ENCODE assay signal across 24 cellular contexts in genomic region chr22:28426346-28427132, GRCh38.
DNase-seq lines count a peak whose midpoint lies in the region; ATAC-seq, FAIRE-seq and TF ChIP-seq lines count a peak whose summit lies in the region.
"Had no signal": no experiment of that assay in that cellular context is flagged by ENCODE, and none has a peak within 500 bp of the region (broad histone marks: within the 10 kb centered on the region; RNA-seq: fewer than 3 reads in every experiment).

No MANE protein-coding gene starts in this region.

- H3K4me2 ChIP-seq in K562 (ENCODE audit: insufficient read depth, low read length), result no peak overlapping the region
- H3K4me2 ChIP-seq: neural progenitor cell had no signal

- H3K4me1 ChIP-seq in K562 (replicated peaks in 1 of 2; ENCODE audit: control insufficient read depth in 2 of 2, insufficient read depth in 2 of 2, low read length in 2 of 2) (no peaks in the 10 kb centered on the region), left lung (peaks cover 3 to 27% of the 10 kb centered on the region in 2 donors)
- H3K4me1 ChIP-seq: BE2C had no signal

- FAIRE-seq in K562 (lab: Jason Lieb, UNC), result no peak

- H3K9me3 Mint-ChIP-seq in HFFc6, result no peaks in the 10 kb centered on the region
- H3K9me3 Mint-ChIP-seq: activated CD4-positive, alpha-beta T cell treated with anti-CD3 and anti-CD28 coated beads, Interleukin-2, amount 10 ng/mL, durations not matched to agents 7 days and 5 days; activated naive CD4-positive, alpha-beta T cell treated with anti-CD3 and anti-CD28 coated beads, Interleukin-2, amount 50 U/mL, for 72 hours; activated T-helper 17 cell treated with anti-CD3 and anti-CD28 coated beads, Interleukin-2, amount 50 U/mL, for 72 hours; neural progenitor cell; stimulated activated effector memory CD8-positive, alpha-beta T cell treated with anti-CD3 and anti-CD28 coated beads, Interleukin-12 subunit alpha, Interleukin-12 subunit beta, amount 100 ng/mL, for 72 hours; T-helper 2 cell treated with Interferon-gamma antibody and Interleukin-4, amounts not matched to agents 5 μg/mL and 100 μg/mL, for 36 hours had no signal

- no peak for TF ChIP-seq RAD21 in K562 (CRISPR knock-in tag; conservative IDR thresholded peaks at IDR 0.05 in 1 of 2, IDR thresholded peaks at IDR 0.05 in 1 of 2)

- TF ChIP-seq CTCF in HFFc6 (IDR thresholded peaks at IDR 0.05), result no peak
- TF ChIP-seq CTCF in K562 (IDR thresholded peaks at IDR 0.05 in 2 of 3, conservative IDR thresholded peaks at IDR 0.05 in 1 of 3; ENCODE audit: insufficient read depth in 2 of 3, low read depth in 1 of 3, low read length in 3 of 3), result no peak
- TF ChIP-seq CTCF in left lung (IDR thresholded peaks at IDR 0.05), result no peak

- POLR2A ChIA-PET in K562 (lab: Yijun Ruan, JAX), result interaction anchor here (1.2 kb wide), 1 partner anchor 8 kb away, joined by 4 read pairs; no protein-coding TSS in a partner anchor

- intact Hi-C loops in K562 (cut with micrococcal nuclease) (no loop called here), left lung (cut with DNase I) (no loop called here)

- H4K20me1 ChIP-seq in K562 (replicated peaks; ENCODE audit: control insufficient read depth, insufficient read depth, low read length), result no peaks in the 10 kb centered on the region

- BruUV-seq in K562 (replicated peaks; lab: Mats Ljungman, UMichigan), result no TSS peak

- no peaks in the 10 kb centered on the region for H3K36me3 ChIP-seq in K562 (ENCODE audit: control insufficient read depth, insufficient read depth, low read length)
- H3K36me3 ChIP-seq in left lung, result no peaks in the 10 kb centered on the region
- H3K36me3 ChIP-seq: BE2C, lower lobe of right lung, neural progenitor cell had no signal

- H2AFZ ChIP-seq in K562 (ENCODE audit: low read depth, low read length), result no peak overlapping the region
- H2AFZ ChIP-seq: neural progenitor cell had no signal

- H3K27me3 Mint-ChIP-seq in HFFc6 (ENCODE audit: insufficient read depth), result no peaks in the 10 kb centered on the region
- H3K27me3 Mint-ChIP-seq: activated CD4-positive, alpha-beta T cell treated with anti-CD3 and anti-CD28 coated beads, Interleukin-2, amount 10 ng/mL, durations not matched to agents 7 days and 5 days had no signal

- H3K27ac Mint-ChIP-seq in HFFc6, result peak overlapping the region; percentile 43; the same call in 1 of the 2 replicates
- H3K27ac Mint-ChIP-seq: activated CD4-positive, alpha-beta T cell treated with anti-CD3 and anti-CD28 coated beads, Interleukin-2, amount 10 ng/mL, durations not matched to agents 7 days and 5 days; activated naive CD4-positive, alpha-beta T cell treated with anti-CD3 and anti-CD28 coated beads, Interleukin-2, amount 50 U/mL, for 72 hours; activated T-helper 17 cell treated with anti-CD3 and anti-CD28 coated beads, Interleukin-2, amount 50 U/mL, for 72 hours; neural progenitor cell; stimulated activated effector memory CD8-positive, alpha-beta T cell treated with anti-CD3 and anti-CD28 coated beads, Interleukin-12 subunit alpha, Interleukin-12 subunit beta, amount 100 ng/mL, for 72 hours; T-helper 2 cell treated with Interferon-gamma antibody and Interleukin-4, amounts not matched to agents 5 μg/mL and 100 μg/mL, for 36 hours had no signal

- H3K9ac ChIP-seq in K562 (ENCODE audit: insufficient read depth in 1 of 2, low read depth in 2 of 2, low read length in 2 of 2), result no peak overlapping the region
- H3K9ac ChIP-seq: neural progenitor cell had no signal

- no peak for TF ChIP-seq POLR2A in K562 (conservative IDR thresholded peaks at IDR 0.05)

- H3K4me1 Mint-ChIP-seq in HFFc6 (ENCODE audit: low read depth), result peaks cover 57% of the 10 kb centered on the region
- H3K4me1 Mint-ChIP-seq: activated CD4-positive, alpha-beta T cell treated with anti-CD3 and anti-CD28 coated beads, Interleukin-2, amount 10 ng/mL, durations not matched to agents 7 days and 5 days; activated T-helper 17 cell treated with anti-CD3 and anti-CD28 coated beads, Interleukin-2, amount 50 U/mL, for 72 hours; stimulated activated effector memory CD8-positive, alpha-beta T cell treated with anti-CD3 and anti-CD28 coated beads, Interleukin-12 subunit alpha, Interleukin-12 subunit beta, amount 100 ng/mL, for 72 hours had no signal

- H3K79me2 ChIP-seq in K562 (ENCODE audit: control insufficient read depth, insufficient read depth, low read length), result no peaks in the 10 kb centered on the region

- H3K4me3 ChIP-seq in K562 (no peak overlapping the region), left lung (no peak overlapping the region)
- H3K4me3 ChIP-seq: lower lobe of right lung, neural progenitor cell, psoas muscle, SK-N-MC had no signal

- H3K27ac ChIP-seq in K562 (ENCODE audit: extremely low read depth, low read depth, low read length) (no peak overlapping the region), left lung (no peak overlapping the region)
- H3K27ac ChIP-seq: lower lobe of right lung, neural progenitor cell, psoas muscle, RWPE1, SK-N-MC had no signal

- H3K4me3 Mint-ChIP-seq in HFFc6, result peak overlapping the region; percentile 22
- H3K4me3 Mint-ChIP-seq: activated CD4-positive, alpha-beta T cell treated with anti-CD3 and anti-CD28 coated beads, Interleukin-2, amount 10 ng/mL, durations not matched to agents 7 days and 5 days; activated T-helper 17 cell treated with anti-CD3 and anti-CD28 coated beads, Interleukin-2, amount 50 U/mL, for 72 hours; neural progenitor cell; stimulated activated effector memory CD8-positive, alpha-beta T cell treated with anti-CD3 and anti-CD28 coated beads, Interleukin-12 subunit alpha, Interleukin-12 subunit beta, amount 100 ng/mL, for 72 hours; T-helper 2 cell treated with Interferon-gamma antibody and Interleukin-4, amounts not matched to agents 5 μg/mL and 100 μg/mL, for 36 hours had no signal

- in situ Hi-C loops in K562 (cut with MboI), result no loop called here

- 21% methylated on average over 3 of the region's 3 CpGs for WGBS in K562 (ENCODE audit: insufficient coverage, low coverage, missing lambda C conversion rate)

- H3K27me3 ChIP-seq in K562 (ENCODE audit: control insufficient read depth in 2 of 2, insufficient read depth in 2 of 2, low read length in 2 of 2), result no peaks in the 10 kb centered on the region
- H3K27me3 ChIP-seq in left lung, result no peaks in the 10 kb centered on the region
- H3K27me3 ChIP-seq: BE2C, neural progenitor cell had no signal

- DNase-seq in HFFc6 (peak; percentile 25), K562 (ENCODE audit: extremely low read depth in 1 of 4, low spot score in 3 of 4) (no peak), left lung (no peak), NAMALWA (ENCODE audit: low spot score) (no peak), hypothalamus (lab: John Stamatoyannopoulos, UW) (no peak), NCI-H1694 treated with DMSO at 0.1 percent for 48 hours (lab: John Stamatoyannopoulos, UW) (no peak), NCI-H2196 (lab: John Stamatoyannopoulos, UW; ENCODE audit: unreplicated experiment) (no peak)
- DNase-seq: activated CD4-positive, alpha-beta T cell treated with anti-CD3 and anti-CD28 coated beads, Interleukin-2, amount 10 ng/mL, durations not matched to agents 7 days and 5 days; BE2C; COR-L47; cortex of kidney; lower lobe of right lung; MM.1S; NCI-H1694; NCI-H748 treated with DMSO at 0.1 percent for 48 hours; psoas muscle; stimulated activated CD4-positive, alpha-beta T cell treated with anti-CD3 and anti-CD28 coated beads, Interleukin-1b, Interleukin-23, amount 100 ng/mL, for 48 hours had no signal

- no peaks in the 10 kb centered on the region for H3K9me1 ChIP-seq in K562 (ENCODE audit: control insufficient read depth, insufficient read depth, low read length)

- no peak for TF ChIP-seq EP300 in K562 (IDR thresholded peaks at IDR 0.05; ENCODE audit: low read length)

- H3K36me3 Mint-ChIP-seq in HFFc6 (ENCODE audit: low read depth), result no peaks in the 10 kb centered on the region
- H3K36me3 Mint-ChIP-seq: activated naive CD4-positive, alpha-beta T cell treated with anti-CD3 and anti-CD28 coated beads, Interleukin-2, amount 50 U/mL, for 72 hours; stimulated activated effector memory CD8-positive, alpha-beta T cell treated with anti-CD3 and anti-CD28 coated beads, Interleukin-12 subunit alpha, Interleukin-12 subunit beta, amount 100 ng/mL, for 72 hours had no signal

- no peak for ATAC-seq in K562
- ATAC-seq in left lung, result peak; percentile 22
- ATAC-seq: activated naive CD4-positive, alpha-beta T cell treated with anti-CD3 and anti-CD28 coated beads, Interleukin-2, amount 50 U/mL, for 72 hours; activated T-helper 17 cell treated with anti-CD3 and anti-CD28 coated beads, Interleukin-2, amount 50 U/mL, for 72 hours; lower lobe of right lung; psoas muscle; stimulated activated effector memory CD8-positive, alpha-beta T cell treated with anti-CD3 and anti-CD28 coated beads, Interleukin-12 subunit alpha, Interleukin-12 subunit beta, amount 100 ng/mL, for 72 hours had no signal

- CTCF ChIA-PET in K562 (lab: Yijun Ruan, JAX; ENCODE audit: low intra/inter-chr PET ratio), result no interaction called here

- H3K9me3 ChIP-seq in K562 (replicated peaks; ENCODE audit: control insufficient read depth, insufficient read depth, low read depth, low read length), result no peaks in the 10 kb centered on the region
- H3K9me3 ChIP-seq in left lung, result no peaks in the 10 kb centered on the region
- H3K9me3 ChIP-seq: BE2C, lower lobe of right lung, psoas muscle had no signal

TF ChIP-seq in K562, 482 proteins besides CTCF, POLR2A, EP300 and RAD21 (continues in another document):
- no peak for TF ChIP-seq ASH1L (IDR thresholded peaks at IDR 0.05; ENCODE audit: borderline replicate concordance, low read depth, partially characterized antibody)
- TF ChIP-seq HMBOX1 (IDR thresholded peaks at IDR 0.05), result peak; percentile 35; the same call in 1 of the 2 replicates
